Comparison of ENCODE assay signal across 17 cellular contexts in the genomic region with DNA sequence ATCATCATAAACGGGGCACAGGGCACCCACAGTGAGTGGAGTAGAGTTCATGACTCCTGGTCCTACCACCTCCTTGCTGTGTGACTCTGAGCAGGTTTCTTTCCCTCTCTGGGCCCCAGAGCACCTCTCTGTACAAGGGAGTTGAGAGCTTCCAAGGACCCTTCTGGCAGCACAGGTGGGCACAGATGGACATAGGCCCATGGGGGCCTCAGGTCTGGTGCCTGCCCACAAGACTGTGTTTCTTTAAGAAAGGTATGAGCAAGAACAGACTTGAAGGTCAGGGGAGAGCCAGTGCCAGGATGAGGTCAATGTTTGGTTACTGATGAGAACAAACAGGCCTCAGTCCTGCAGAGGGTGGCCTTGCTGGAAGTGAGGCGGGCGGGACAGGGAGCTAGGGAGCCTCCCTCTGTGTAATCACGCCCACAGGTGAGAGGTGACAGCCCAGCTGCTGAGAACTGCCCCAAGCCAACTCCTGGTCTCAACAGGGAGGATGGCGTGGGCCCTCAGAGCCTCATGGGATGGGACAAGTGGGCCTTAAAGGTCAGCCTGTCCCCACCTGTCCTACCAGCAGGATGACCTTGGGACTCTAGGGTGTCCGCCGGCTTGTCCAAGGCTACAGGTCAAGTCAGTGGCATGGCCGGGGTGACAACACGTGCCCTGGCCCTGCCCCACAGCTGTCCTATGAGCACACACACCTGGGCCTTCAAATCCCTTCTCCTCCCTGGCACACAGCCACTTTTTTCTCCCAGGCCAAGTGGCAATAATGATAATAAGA. TPM values are rescaled to one million over a fixed set of nuclear protein-coding genes. Genes with fewer than 3 reads are reported as not detected.
A peak's percentile ranks its signal among the peaks of the same experiment; 100 is the strongest.
DNase-seq lines count a peak whose midpoint lies in the region; ATAC-seq and TF ChIP-seq lines count a peak whose summit lies in the region.
"Had no signal": no experiment of that assay in that cellular context is flagged by ENCODE, and none has a peak within 500 bp of the region (broad histone marks: within the 10 kb centered on the region; RNA-seq: fewer than 3 reads in every experiment).

No MANE protein-coding gene starts in this region.

- H2AFZ ChIP-seq in PC-9 = no peak overlapping the region

- H3F3A ChIP-seq in PC-9 (ENCODE audit: insufficient read depth, low read depth) = no peaks in the 10 kb centered on the region

- H3K4me1 ChIP-seq in PC-9 (replicated peaks; ENCODE audit: insufficient read depth) (peaks cover 7% of the 10 kb centered on the region), cardiac muscle cell (ENCODE audit: low read depth) (no peaks in the 10 kb centered on the region), muscle layer of duodenum (ENCODE audit: control insufficient read depth in 1 of 2, insufficient read depth in 2 of 2, low read length in 2 of 2) (peaks cover 12 to 40% of the 10 kb centered on the region in 2 donors)

- CTCF ChIA-PET in PC-9 (lab: Charles Lee) = no interaction called here

- no peaks in the 10 kb centered on the region for H3K4me1 Mint-ChIP-seq in stimulated activated memory B cell treated with anti-CD40 and anti-IgM and Interleukin-4, amounts not matched to agents 10 μg/mL and 1 μg/mL and 100 μg/mL, for 72 hours
- no peaks in the 10 kb centered on the region for H3K4me1 Mint-ChIP-seq in activated T-helper 1 cell treated with anti-CD3 and anti-CD28 coated beads, Interleukin-12 subunit alpha, Interleukin-12 subunit beta, Interleukin-2, Interleukin-4 antibody, amounts not matched to agents 30 ng/mL and 10 ng/mL and 1 ng/mL, durations not matched to agents 14 hours and 24 hours and 36 hours (ENCODE audit: low read depth)
- H3K4me1 Mint-ChIP-seq: activated B cell treated with CpG ODN at 0.5 μM for 24 hours had no signal

- intact Hi-C loops in PC-9 (cut with micrococcal nuclease; ENCODE audit: unreplicated experiment) = no loop called here
- intact Hi-C loops in activated T-helper 1 cell treated with anti-CD3 and anti-CD28 coated beads, Interleukin-12 subunit alpha, Interleukin-12 subunit beta, Interleukin-2, Interleukin-4 antibody, amounts not matched to agents 30 ng/mL and 10 ng/mL and 1 ng/mL, durations not matched to agents 14 hours and 24 hours and 36 hours (cut with micrococcal nuclease) = no loop called here

- BruUV-seq in PC-9 (replicated peaks; lab: Mats Ljungman, UMichigan) = no TSS peak

- no peak overlapping the region for H3K27ac Mint-ChIP-seq in stimulated activated memory B cell treated with anti-CD40 and anti-IgM and Interleukin-4, amounts not matched to agents 10 μg/mL and 1 μg/mL and 100 μg/mL, for 72 hours
- no peak overlapping the region for H3K27ac Mint-ChIP-seq in activated T-helper 1 cell treated with anti-CD3 and anti-CD28 coated beads, Interleukin-12 subunit alpha, Interleukin-12 subunit beta, Interleukin-2, Interleukin-4 antibody, amounts not matched to agents 30 ng/mL and 10 ng/mL and 1 ng/mL, durations not matched to agents 14 hours and 24 hours and 36 hours
- H3K27ac Mint-ChIP-seq: activated B cell treated with CpG ODN at 0.5 μM for 24 hours had no signal

- H3K36me3 ChIP-seq in PC-9 (ENCODE audit: low read depth) (no peaks in the 10 kb centered on the region), cardiac muscle cell (no peaks in the 10 kb centered on the region), muscle layer of duodenum (ENCODE audit: control insufficient read depth in 1 of 2, insufficient read depth in 2 of 2, low read length in 2 of 2) (no peaks in the 10 kb centered on the region)

- POLR2A ChIA-PET in PC-9 (lab: Charles Lee; ENCODE audit: unreplicated experiment) = interaction anchor here (0.7 kb wide), 1 partner anchor 122 kb away, joined by 3 read pairs; no protein-coding TSS in a partner anchor

- no peak overlapping the region for H3K4me3 Mint-ChIP-seq in stimulated activated memory B cell treated with anti-CD40 and anti-IgM and Interleukin-4, amounts not matched to agents 10 μg/mL and 1 μg/mL and 100 μg/mL, for 72 hours
- no peak overlapping the region for H3K4me3 Mint-ChIP-seq in activated T-helper 1 cell treated with anti-CD3 and anti-CD28 coated beads, Interleukin-12 subunit alpha, Interleukin-12 subunit beta, Interleukin-2, Interleukin-4 antibody, amounts not matched to agents 30 ng/mL and 10 ng/mL and 1 ng/mL, durations not matched to agents 14 hours and 24 hours and 36 hours
- H3K4me3 Mint-ChIP-seq: activated B cell treated with CpG ODN at 0.5 μM for 24 hours had no signal

- no peaks in the 10 kb centered on the region for H3K27me3 ChIP-seq in PC-9 (ENCODE audit: insufficient read depth, low read depth)
- no peaks in the 10 kb centered on the region for H3K27me3 ChIP-seq in cardiac muscle cell
- no peaks in the 10 kb centered on the region for H3K27me3 ChIP-seq in muscle layer of duodenum (ENCODE audit: low read depth, low read length)

- H3K4me3 ChIP-seq in PC-9 (no peak overlapping the region), cardiac muscle cell (no peak overlapping the region), muscle layer of duodenum (ENCODE audit: low read depth in 1 of 2, low read length in 2 of 2) (no peak overlapping the region)

- no peaks in the 10 kb centered on the region for H3K79me2 ChIP-seq in PC-9 (ENCODE audit: low read depth)

- peaks cover 2% of the 10 kb centered on the region for H3K9me3 Mint-ChIP-seq in stimulated activated memory B cell treated with anti-CD40 and anti-IgM and Interleukin-4, amounts not matched to agents 10 μg/mL and 1 μg/mL and 100 μg/mL, for 72 hours
- H3K9me3 Mint-ChIP-seq in activated T-helper 1 cell treated with anti-CD3 and anti-CD28 coated beads, Interleukin-12 subunit alpha, Interleukin-12 subunit beta, Interleukin-2, Interleukin-4 antibody, amounts not matched to agents 30 ng/mL and 10 ng/mL and 1 ng/mL, durations not matched to agents 14 hours and 24 hours and 36 hours = no peaks in the 10 kb centered on the region

- no peak overlapping the region for H3K4me2 ChIP-seq in PC-9

- peak overlapping the region; percentile 20; the same call in 1 of the 2 replicates for H3K27ac ChIP-seq in 22Rv1
- no peak overlapping the region for H3K27ac ChIP-seq in PC-9
- H3K27ac ChIP-seq in cardiac muscle cell = peak overlapping the region; percentile 28
- peak overlapping the region; percentile 36 for H3K27ac ChIP-seq in muscle layer of duodenum (ENCODE audit: low read length)

- H3K9me2 ChIP-seq in PC-9 (ENCODE audit: insufficient read depth) = no peaks in the 10 kb centered on the region

- H4K20me1 ChIP-seq in PC-9 (ENCODE audit: insufficient read depth) = no peaks in the 10 kb centered on the region

- H3K9me3 ChIP-seq in PC-9 (ENCODE audit: insufficient read depth, low read depth) (no peaks in the 10 kb centered on the region), cardiac muscle cell (ENCODE audit: low read depth) (no peaks in the 10 kb centered on the region), muscle layer of duodenum (ENCODE audit: control insufficient read depth in 1 of 2, low read length in 2 of 2) (no peaks in the 10 kb centered on the region)

- DNase-seq in PC-9 = peak; percentile 17 to 36
- DNase-seq in cardiac muscle cell (ENCODE audit: low read depth in 1 of 2, low spot score in 1 of 2) = no peak
- no peak for DNase-seq in midbrain (lab: John Stamatoyannopoulos, UW)
- DNase-seq in activated T-helper 1 cell treated with anti-CD3 and anti-CD28 coated beads, Interleukin-12 subunit alpha, Interleukin-12 subunit beta, Interleukin-2, Interleukin-4 antibody, amounts not matched to agents 30 ng/mL and 10 ng/mL and 1 ng/mL, durations not matched to agents 14 hours and 24 hours and 36 hours (ENCODE audit: low spot score) = no peak
- DNase-seq: activated B cell treated with CpG ODN at 0.5 μM for 24 hours; activated naive CD4-positive, alpha-beta T cell; Calu3; effector CD4-positive, alpha-beta T cell; IMR-90; NCI-H1105; NCI-H226; stimulated activated CD4-positive, alpha-beta T cell treated with anti-CD3 and anti-CD28 coated beads, Interleukin-2, amount 100 ng/mL, for 24 hours; SW 1271 had no signal

- H3K36me3 Mint-ChIP-seq in stimulated activated memory B cell treated with anti-CD40 and anti-IgM and Interleukin-4, amounts not matched to agents 10 μg/mL and 1 μg/mL and 100 μg/mL, for 72 hours = no peaks in the 10 kb centered on the region
- H3K36me3 Mint-ChIP-seq in activated T-helper 1 cell treated with anti-CD3 and anti-CD28 coated beads, Interleukin-12 subunit alpha, Interleukin-12 subunit beta, Interleukin-2, Interleukin-4 antibody, amounts not matched to agents 30 ng/mL and 10 ng/mL and 1 ng/mL, durations not matched to agents 14 hours and 24 hours and 36 hours (ENCODE audit: low read depth) = no peaks in the 10 kb centered on the region

- TF ChIP-seq CTCF in 22Rv1 (IDR thresholded peaks at IDR 0.05) (no peak), PC-9 (conservative IDR thresholded peaks at IDR 0.05) (no peak), cardiac muscle cell (IDR thresholded peaks at IDR 0.05; ENCODE audit: low read depth, low read length) (no peak)

- H3K27me3 Mint-ChIP-seq in stimulated activated memory B cell treated with anti-CD40 and anti-IgM and Interleukin-4, amounts not matched to agents 10 μg/mL and 1 μg/mL and 100 μg/mL, for 72 hours = no peaks in the 10 kb centered on the region
- H3K27me3 Mint-ChIP-seq in activated T-helper 1 cell treated with anti-CD3 and anti-CD28 coated beads, Interleukin-12 subunit alpha, Interleukin-12 subunit beta, Interleukin-2, Interleukin-4 antibody, amounts not matched to agents 30 ng/mL and 10 ng/mL and 1 ng/mL, durations not matched to agents 14 hours and 24 hours and 36 hours (ENCODE audit: insufficient read depth) = no peaks in the 10 kb centered on the region
- H3K27me3 Mint-ChIP-seq: activated B cell treated with CpG ODN at 0.5 μM for 24 hours had no signal

- no peak for ATAC-seq in HG02970 (IDR thresholded peaks at IDR 0.05; ENCODE audit: low FRiP score, unreplicated experiment)
- no peak for ATAC-seq in stimulated activated memory B cell treated with anti-CD40 and anti-IgM and Interleukin-4, amounts not matched to agents 10 μg/mL and 1 μg/mL and 100 μg/mL, for 72 hours

RNA-seq across cellular contexts. Expression of a gene that starts 49.1 kb away (rescaled TPM):
- total RNA-seq in PC-9 (2021) (21.2 and 24.8 TPM in 2 replicates), cardiac muscle cell (45.7 and 46.5 TPM in 2 replicates)
- 38.2 and 39.6 TPM in 2 replicates for polyA plus RNA-seq in cardiac muscle cell
- total RNA-seq in activated T-helper 1 cell treated with anti-CD3 and anti-CD28 coated beads, Interleukin-12 subunit alpha, Interleukin-12 subunit beta, Interleukin-2, Interleukin-4 antibody, amounts not matched to agents 30 ng/mL and 10 ng/mL and 1 ng/mL, durations not matched to agents 14 hours and 24 hours and 36 hours = 7.4 and 7.6 TPM in 2 replicates

Comparison
In these comparisons a context has a peak if more than half of its experiments do, and no peak if none do; other contexts are left out.
1. DNase-seq: peak in PC-9 (2 of 2); none in cardiac muscle cell (0 of 2), midbrain (single experiment) and activated T-helper 1 cell treated with anti-CD3 and anti-CD28 coated beads, Interleukin-12 subunit alpha, Interleukin-12 subunit beta, Interleukin-2, Interleukin-4 antibody, amounts not matched to agents 30 ng/mL and 10 ng/mL and 1 ng/mL, durations not matched to agents 14 hours and 24 hours and 36 hours (single experiment).